In the genomic region with DNA sequence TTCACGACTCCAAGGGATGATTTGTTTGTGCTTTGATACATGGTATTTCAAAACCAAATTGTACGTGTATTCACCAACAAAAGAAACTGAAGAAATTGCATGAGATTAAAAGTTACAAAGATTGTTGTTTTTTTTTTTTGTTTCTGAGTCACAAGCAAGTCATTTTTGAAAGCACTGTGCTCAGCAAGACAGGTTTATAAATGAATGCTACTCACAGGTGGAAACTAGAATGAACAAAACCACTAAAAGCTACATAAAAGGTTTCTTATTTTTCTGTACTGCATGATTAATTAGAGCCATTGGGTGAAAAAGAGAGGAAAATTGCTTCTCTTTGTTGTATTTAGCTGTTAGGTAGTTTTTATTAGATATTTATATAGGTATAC, we compare ENCODE assay signal across 1 cellular context.
TF ChIP-seq lines count a peak whose summit lies in the region.

No MANE protein-coding gene starts in this region.

TF ChIP-seq in SK-N-SH treated with all-trans-retinoic acid at 6 μM for 48 hours, 23 proteins besides CTCF, POLR2A, EP300 and RAD21 (continued from another document):
- TF ChIP-seq, protein P1, sequence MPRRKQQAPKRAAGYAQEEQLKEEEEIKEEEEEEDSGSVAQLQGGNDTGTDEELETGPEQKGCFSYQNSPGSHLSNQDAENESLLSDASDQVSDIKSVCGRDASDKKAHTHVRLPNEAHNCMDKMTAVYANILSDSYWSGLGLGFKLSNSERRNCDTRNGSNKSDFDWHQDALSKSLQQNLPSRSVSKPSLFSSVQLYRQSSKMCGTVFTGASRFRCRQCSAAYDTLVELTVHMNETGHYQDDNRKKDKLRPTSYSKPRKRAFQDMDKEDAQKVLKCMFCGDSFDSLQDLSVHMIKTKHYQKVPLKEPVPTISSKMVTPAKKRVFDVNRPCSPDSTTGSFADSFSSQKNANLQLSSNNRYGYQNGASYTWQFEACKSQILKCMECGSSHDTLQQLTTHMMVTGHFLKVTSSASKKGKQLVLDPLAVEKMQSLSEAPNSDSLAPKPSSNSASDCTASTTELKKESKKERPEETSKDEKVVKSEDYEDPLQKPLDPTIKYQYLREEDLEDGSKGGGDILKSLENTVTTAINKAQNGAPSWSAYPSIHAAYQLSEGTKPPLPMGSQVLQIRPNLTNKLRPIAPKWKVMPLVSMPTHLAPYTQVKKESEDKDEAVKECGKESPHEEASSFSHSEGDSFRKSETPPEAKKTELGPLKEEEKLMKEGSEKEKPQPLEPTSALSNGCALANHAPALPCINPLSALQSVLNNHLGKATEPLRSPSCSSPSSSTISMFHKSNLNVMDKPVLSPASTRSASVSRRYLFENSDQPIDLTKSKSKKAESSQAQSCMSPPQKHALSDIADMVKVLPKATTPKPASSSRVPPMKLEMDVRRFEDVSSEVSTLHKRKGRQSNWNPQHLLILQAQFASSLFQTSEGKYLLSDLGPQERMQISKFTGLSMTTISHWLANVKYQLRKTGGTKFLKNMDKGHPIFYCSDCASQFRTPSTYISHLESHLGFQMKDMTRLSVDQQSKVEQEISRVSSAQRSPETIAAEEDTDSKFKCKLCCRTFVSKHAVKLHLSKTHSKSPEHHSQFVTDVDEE (CRISPR knock-in tag; IDR thresholded peaks at IDR 0.05) = no peak
- TF ChIP-seq ZC3H10 (CRISPR knock-in tag; IDR thresholded peaks at IDR 0.05) (no peak), CSDC2 (CRISPR knock-in tag; IDR thresholded peaks at IDR 0.05) (no peak), ARNTL (CRISPR knock-in tag; IDR thresholded peaks at IDR 0.05; ENCODE audit: borderline replicate concordance, low read depth) (no peak), TCF4 (CRISPR knock-in tag; IDR thresholded peaks at IDR 0.05; ENCODE audit: borderline replicate concordance) (no peak), ZNF70 (CRISPR knock-in tag; IDR thresholded peaks at IDR 0.05) (no peak), BACH2 (CRISPR knock-in tag; IDR thresholded peaks at IDR 0.05; ENCODE audit: borderline replicate concordance) (no peak), ZNF565 (CRISPR knock-in tag; conservative IDR thresholded peaks at IDR 0.05; ENCODE audit: low read depth) (no peak), ZNF8 (CRISPR knock-in tag; IDR thresholded peaks at IDR 0.05) (no peak), GLIS3 (CRISPR knock-in tag; IDR thresholded peaks at IDR 0.05) (no peak), PPARA (CRISPR knock-in tag; IDR thresholded peaks at IDR 0.05; ENCODE audit: borderline replicate concordance) (no peak)
- TF ChIP-seq, protein P2, sequence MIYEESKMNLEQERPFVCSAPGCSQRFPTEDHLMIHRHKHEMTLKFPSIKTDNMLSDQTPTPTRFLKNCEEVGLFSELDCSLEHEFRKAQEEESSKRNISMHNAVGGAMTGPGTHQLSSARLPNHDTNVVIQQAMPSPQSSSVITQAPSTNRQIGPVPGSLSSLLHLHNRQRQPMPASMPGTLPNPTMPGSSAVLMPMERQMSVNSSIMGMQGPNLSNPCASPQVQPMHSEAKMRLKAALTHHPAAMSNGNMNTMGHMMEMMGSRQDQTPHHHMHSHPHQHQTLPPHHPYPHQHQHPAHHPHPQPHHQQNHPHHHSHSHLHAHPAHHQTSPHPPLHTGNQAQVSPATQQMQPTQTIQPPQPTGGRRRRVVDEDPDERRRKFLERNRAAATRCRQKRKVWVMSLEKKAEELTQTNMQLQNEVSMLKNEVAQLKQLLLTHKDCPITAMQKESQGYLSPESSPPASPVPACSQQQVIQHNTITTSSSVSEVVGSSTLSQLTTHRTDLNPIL (CRISPR knock-in tag; IDR thresholded peaks at IDR 0.05; ENCODE audit: low read depth) = no peak
